In the genomic region with DNA sequence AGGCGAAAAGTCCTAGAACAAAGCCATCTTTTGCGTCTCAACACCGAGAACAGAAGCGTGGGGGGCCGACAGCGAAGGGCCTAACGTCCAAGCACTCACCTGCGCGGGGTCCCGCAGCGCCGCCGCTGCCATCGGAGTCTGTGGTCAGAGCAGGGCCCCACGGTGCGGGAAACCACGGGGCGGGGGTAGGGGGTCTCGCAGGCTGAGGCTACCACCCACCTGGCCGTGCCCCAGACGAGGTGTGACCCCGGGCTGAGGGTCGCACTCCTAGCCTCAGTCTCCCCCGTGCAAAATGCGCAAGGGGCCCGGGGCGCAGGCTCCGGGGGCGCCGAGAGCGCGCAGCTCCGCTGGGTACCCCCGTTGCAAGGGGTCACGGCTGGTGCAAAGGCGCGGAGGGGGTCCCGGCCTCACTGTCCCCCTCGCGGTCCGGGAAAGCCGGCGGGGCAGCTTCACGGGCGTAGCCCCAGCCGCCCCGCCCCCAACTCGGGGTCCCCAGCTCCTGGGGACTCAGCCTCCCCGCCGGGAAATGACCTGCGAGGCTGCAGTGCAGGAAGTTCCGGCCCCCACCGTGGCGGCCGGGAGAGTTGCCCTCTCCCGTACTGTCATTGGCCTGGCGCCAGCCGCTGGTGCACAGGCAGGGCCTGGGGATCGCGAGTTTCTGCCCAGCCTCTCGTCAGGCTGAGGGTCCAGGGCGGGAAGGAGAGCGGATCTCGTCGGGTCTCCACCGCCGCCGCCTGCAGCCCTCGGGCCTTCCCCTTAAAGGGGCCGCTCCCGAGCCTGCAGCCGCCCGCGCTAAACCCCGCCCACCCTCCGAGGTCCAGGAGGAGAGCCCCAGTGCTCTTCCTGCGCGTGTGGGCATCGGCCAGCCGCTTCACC, we compare ENCODE assay signal across 1 cellular context.
A peak's percentile ranks its signal among the peaks of the same experiment; 100 is the strongest.
TF ChIP-seq lines count a peak whose summit lies in the region.

Gene ZNF792, minus strand, starts transcription at position 699 of the 876 bp plus-strand sequence. Its CDS starts 567 bp downstream, at position 132.

TF ChIP-seq in K562, 482 proteins besides CTCF, POLR2A, EP300 and RAD21 (continued from another document and continues in another):
- TF ChIP-seq ZNF277 (CRISPR knock-in tag; IDR thresholded peaks at IDR 0.05; ENCODE audit: borderline replicate concordance) (no peak), PHB2 (IDR thresholded peaks at IDR 0.05; ENCODE audit: low read depth) (no peak), ZKSCAN3 (CRISPR knock-in tag; IDR thresholded peaks at IDR 0.05) (no peak), MCM5 (IDR thresholded peaks at IDR 0.05; ENCODE audit: low read depth) (no peak), HEY1 (CRISPR knock-in tag; IDR thresholded peaks at IDR 0.05; ENCODE audit: borderline replicate concordance) (no peak), ZNF232 (CRISPR knock-in tag; IDR thresholded peaks at IDR 0.05) (no peak), ZC3H11A (IDR thresholded peaks at IDR 0.05; ENCODE audit: low read depth, low read length) (no peak), KHSRP (IDR thresholded peaks at IDR 0.05) (no peak), TBL1XR1 (IDR thresholded peaks at IDR 0.05; ENCODE audit: low read length in 2 of 2) (no peak), ARID3A (IDR thresholded peaks at IDR 0.05; ENCODE audit: borderline replicate concordance, low read depth, low read length) (no peak), HNRNPLL (IDR thresholded peaks at IDR 0.05; ENCODE audit: low read depth, low read length, poor library complexity, severe bottlenecking) (peak; percentile 2), HSF4 (CRISPR knock-in tag; IDR thresholded peaks at IDR 0.05; ENCODE audit: borderline replicate concordance) (no peak), ZNF347 (CRISPR knock-in tag; IDR thresholded peaks at IDR 0.05; ENCODE audit: low read depth) (no peak), HNRNPL (IDR thresholded peaks at IDR 0.05; ENCODE audit: low read depth, low read length) (no peak), SMC3 (conservative IDR thresholded peaks at IDR 0.05; ENCODE audit: insufficient read depth, low read depth, low read length) (no peak), SRF (CRISPR knock-in tag; IDR thresholded peaks at IDR 0.05) (peak in 1 of 2 experiments; percentile 78; a peak in 1 of 4 replicates), RCOR1 (IDR thresholded peaks at IDR 0.05; ENCODE audit: borderline replicate concordance in 1 of 2, low read depth in 2 of 2, low read length in 2 of 2) (no peak), MAZ (CRISPR knock-in tag; conservative IDR thresholded peaks at IDR 0.05 in 1 of 2, IDR thresholded peaks at IDR 0.05 in 1 of 2) (peak; percentile 51 to 87; a peak in 3 of 4 replicates), ZEB2 (IDR thresholded peaks at IDR 0.05) (no peak), POLR2B (IDR thresholded peaks at IDR 0.05; ENCODE audit: low read depth, partially characterized antibody) (no peak), NCOA2 (IDR thresholded peaks at IDR 0.05; ENCODE audit: partially characterized antibody in 2 of 2) (no peak), SAFB (IDR thresholded peaks at IDR 0.05; ENCODE audit: borderline replicate concordance, low read depth, low read length) (no peak), ZNF134 (CRISPR knock-in tag; conservative IDR thresholded peaks at IDR 0.05) (no peak), HDAC3 (IDR thresholded peaks at IDR 0.05; ENCODE audit: borderline replicate concordance, partially characterized antibody) (no peak), SREBF1 (IDR thresholded peaks at IDR 0.05; ENCODE audit: borderline replicate concordance, low read depth, low read length) (no peak), ZBTB11 (CRISPR knock-in tag; IDR thresholded peaks at IDR 0.05) (no peak), ZKSCAN1 (IDR thresholded peaks at IDR 0.05; ENCODE audit: low read depth, low read length) (no peak), PHF20 (IDR thresholded peaks at IDR 0.05; ENCODE audit: partially characterized antibody) (no peak), ATF1 (CRISPR knock-in tag; IDR thresholded peaks at IDR 0.05) (no peak), ATF1 (tag; IDR thresholded peaks at IDR 0.05) (peak; percentile 32; the same call in 1 of the 2 replicates), NONO (IDR thresholded peaks at IDR 0.05; ENCODE audit: low read depth in 2 of 2, low read length in 1 of 2) (no peak), ZHX1 (conservative IDR thresholded peaks at IDR 0.05; ENCODE audit: low read length) (no peak)
- TF ChIP-seq, protein P1, sequence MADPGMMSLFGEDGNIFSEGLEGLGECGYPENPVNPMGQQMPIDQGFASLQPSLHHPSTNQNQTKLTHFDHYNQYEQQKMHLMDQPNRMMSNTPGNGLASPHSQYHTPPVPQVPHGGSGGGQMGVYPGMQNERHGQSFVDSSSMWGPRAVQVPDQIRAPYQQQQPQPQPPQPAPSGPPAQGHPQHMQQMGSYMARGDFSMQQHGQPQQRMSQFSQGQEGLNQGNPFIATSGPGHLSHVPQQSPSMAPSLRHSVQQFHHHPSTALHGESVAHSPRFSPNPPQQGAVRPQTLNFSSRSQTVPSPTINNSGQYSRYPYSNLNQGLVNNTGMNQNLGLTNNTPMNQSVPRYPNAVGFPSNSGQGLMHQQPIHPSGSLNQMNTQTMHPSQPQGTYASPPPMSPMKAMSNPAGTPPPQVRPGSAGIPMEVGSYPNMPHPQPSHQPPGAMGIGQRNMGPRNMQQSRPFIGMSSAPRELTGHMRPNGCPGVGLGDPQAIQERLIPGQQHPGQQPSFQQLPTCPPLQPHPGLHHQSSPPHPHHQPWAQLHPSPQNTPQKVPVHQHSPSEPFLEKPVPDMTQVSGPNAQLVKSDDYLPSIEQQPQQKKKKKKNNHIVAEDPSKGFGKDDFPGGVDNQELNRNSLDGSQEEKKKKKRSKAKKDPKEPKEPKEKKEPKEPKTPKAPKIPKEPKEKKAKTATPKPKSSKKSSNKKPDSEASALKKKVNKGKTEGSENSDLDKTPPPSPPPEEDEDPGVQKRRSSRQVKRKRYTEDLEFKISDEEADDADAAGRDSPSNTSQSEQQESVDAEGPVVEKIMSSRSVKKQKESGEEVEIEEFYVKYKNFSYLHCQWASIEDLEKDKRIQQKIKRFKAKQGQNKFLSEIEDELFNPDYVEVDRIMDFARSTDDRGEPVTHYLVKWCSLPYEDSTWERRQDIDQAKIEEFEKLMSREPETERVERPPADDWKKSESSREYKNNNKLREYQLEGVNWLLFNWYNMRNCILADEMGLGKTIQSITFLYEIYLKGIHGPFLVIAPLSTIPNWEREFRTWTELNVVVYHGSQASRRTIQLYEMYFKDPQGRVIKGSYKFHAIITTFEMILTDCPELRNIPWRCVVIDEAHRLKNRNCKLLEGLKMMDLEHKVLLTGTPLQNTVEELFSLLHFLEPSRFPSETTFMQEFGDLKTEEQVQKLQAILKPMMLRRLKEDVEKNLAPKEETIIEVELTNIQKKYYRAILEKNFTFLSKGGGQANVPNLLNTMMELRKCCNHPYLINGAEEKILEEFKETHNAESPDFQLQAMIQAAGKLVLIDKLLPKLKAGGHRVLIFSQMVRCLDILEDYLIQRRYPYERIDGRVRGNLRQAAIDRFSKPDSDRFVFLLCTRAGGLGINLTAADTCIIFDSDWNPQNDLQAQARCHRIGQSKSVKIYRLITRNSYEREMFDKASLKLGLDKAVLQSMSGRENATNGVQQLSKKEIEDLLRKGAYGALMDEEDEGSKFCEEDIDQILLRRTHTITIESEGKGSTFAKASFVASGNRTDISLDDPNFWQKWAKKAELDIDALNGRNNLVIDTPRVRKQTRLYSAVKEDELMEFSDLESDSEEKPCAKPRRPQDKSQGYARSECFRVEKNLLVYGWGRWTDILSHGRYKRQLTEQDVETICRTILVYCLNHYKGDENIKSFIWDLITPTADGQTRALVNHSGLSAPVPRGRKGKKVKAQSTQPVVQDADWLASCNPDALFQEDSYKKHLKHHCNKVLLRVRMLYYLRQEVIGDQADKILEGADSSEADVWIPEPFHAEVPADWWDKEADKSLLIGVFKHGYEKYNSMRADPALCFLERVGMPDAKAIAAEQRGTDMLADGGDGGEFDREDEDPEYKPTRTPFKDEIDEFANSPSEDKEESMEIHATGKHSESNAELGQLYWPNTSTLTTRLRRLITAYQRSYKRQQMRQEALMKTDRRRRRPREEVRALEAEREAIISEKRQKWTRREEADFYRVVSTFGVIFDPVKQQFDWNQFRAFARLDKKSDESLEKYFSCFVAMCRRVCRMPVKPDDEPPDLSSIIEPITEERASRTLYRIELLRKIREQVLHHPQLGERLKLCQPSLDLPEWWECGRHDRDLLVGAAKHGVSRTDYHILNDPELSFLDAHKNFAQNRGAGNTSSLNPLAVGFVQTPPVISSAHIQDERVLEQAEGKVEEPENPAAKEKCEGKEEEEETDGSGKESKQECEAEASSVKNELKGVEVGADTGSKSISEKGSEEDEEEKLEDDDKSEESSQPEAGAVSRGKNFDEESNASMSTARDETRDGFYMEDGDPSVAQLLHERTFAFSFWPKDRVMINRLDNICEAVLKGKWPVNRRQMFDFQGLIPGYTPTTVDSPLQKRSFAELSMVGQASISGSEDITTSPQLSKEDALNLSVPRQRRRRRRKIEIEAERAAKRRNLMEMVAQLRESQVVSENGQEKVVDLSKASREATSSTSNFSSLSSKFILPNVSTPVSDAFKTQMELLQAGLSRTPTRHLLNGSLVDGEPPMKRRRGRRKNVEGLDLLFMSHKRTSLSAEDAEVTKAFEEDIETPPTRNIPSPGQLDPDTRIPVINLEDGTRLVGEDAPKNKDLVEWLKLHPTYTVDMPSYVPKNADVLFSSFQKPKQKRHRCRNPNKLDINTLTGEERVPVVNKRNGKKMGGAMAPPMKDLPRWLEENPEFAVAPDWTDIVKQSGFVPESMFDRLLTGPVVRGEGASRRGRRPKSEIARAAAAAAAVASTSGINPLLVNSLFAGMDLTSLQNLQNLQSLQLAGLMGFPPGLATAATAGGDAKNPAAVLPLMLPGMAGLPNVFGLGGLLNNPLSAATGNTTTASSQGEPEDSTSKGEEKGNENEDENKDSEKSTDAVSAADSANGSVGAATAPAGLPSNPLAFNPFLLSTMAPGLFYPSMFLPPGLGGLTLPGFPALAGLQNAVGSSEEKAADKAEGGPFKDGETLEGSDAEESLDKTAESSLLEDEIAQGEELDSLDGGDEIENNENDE (IDR thresholded peaks at IDR 0.05; ENCODE audit: low read depth, low read length) = no peak
